27 cellular contexts compared by ENCODE assay signal in the genomic region with DNA sequence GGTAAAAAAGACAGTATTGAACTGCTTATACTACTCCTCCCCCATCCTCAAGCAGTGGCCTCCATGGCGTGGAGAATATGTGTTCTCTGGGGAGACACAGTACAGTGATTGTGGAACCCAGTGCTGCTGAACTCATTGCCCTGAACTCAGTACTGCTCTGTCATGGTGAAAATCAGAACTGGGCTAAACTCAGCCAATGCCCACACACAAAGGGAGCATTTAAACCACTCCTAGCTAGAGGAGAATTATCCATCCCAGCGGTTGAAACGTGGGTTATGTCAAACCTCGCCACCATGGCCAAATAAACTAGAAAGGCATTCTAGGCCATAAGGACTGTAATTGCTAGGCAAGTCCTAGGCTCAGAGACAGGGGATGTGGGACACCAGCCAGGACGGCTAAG.
"Had no signal": no experiment of that assay in that cellular context is flagged by ENCODE, and none has a peak within 500 bp of the region (broad histone marks: within the 10 kb centered on the region; RNA-seq: fewer than 3 reads in every experiment).

No MANE protein-coding gene starts in this region.

- DNase-seq: colonic mucosa; effector memory CD4-positive, alpha-beta T cell; foreskin keratinocyte; glutamatergic neuron; heart right ventricle; hippocampal formation; left ventricle myocardium superior; lower lobe of right lung; mucosa of descending colon; naive B cell; ovary; stimulated activated CD4-positive, alpha-beta T cell treated with anti-CD3 and anti-CD28 coated beads, Interleukin-12 subunit alpha, Interleukin-12 subunit beta, amount 100 ng/mL, for 4 hours; stimulated activated CD4-positive, alpha-beta T cell treated with anti-CD3 and anti-CD28 coated beads, Interleukin-1b, Interleukin-23, amount 100 ng/mL, for 48 hours; stimulated activated CD4-positive, alpha-beta T cell treated with anti-CD3 and anti-CD28 coated beads, Interleukin-4, amount 100 ng/mL, for 1 hour; stimulated activated CD8-positive, alpha-beta memory T cell treated with anti-CD3 and anti-CD28 coated beads, Interleukin-4, amount 100 ng/mL, for 48 hours; stimulated activated naive CD4-positive, alpha-beta T cell; stimulated activated naive CD8-positive, alpha-beta T cell treated with anti-CD3 and anti-CD28 coated beads, Interleukin-15, amount 100 ng/mL, for 72 hours; transverse colon; upper lobe of right lung; uterus had no signal

- ATAC-seq: foreskin keratinocyte; gastroesophageal sphincter; heart right ventricle; left ventricle myocardium superior; lower lobe of right lung; mucosa of descending colon; natural killer cell treated with Interleukin-12 subunit alpha and Interleukin-12 subunit beta and Interleukin-15 and Interleukin-18, amount 100 ng/mL, for 72 hours; sciatic nerve; stimulated activated naive CD8-positive, alpha-beta T cell treated with anti-CD3 and anti-CD28 coated beads, Interleukin-15, amount 100 ng/mL, for 72 hours had no signal

- H3K27ac ChIP-seq: cardiac muscle cell, colonic mucosa, esophagus muscularis mucosa, foreskin keratinocyte, gastroesophageal sphincter, heart right ventricle, lower lobe of right lung, ovary, prostate gland, right atrium auricular region, transverse colon, upper lobe of right lung, uterus had no signal
